In genomic region chr5:178278358-178279023, GRCh38 we compare ENCODE assay signal across 21 cellular contexts. TPM values are rescaled to one million over a fixed set of nuclear protein-coding genes. Genes with fewer than 3 reads are reported as not detected.
DNase-seq lines count a peak whose midpoint lies in the region; ATAC-seq and TF ChIP-seq lines count a peak whose summit lies in the region.
"Had no signal": no experiment of that assay in that cellular context is flagged by ENCODE, and none has a peak within 500 bp of the region (broad histone marks: within the 10 kb centered on the region; RNA-seq: fewer than 3 reads in every experiment).

No MANE protein-coding gene starts in this region.

- H2BK120ac ChIP-seq in neuronal stem cell (ENCODE audit: low read depth, low read length): no peak overlapping the region

- H3K27me3 ChIP-seq in SK-N-SH (ENCODE audit: insufficient read depth): no peaks in the 10 kb centered on the region
- H3K27me3 ChIP-seq in BLaER1 treated with 17β-estradiol and CSF1 and Interleukin-3, amounts not matched to agents 10 nM and 100 nM: peaks cover 0 to 33% (median 0%) of the 10 kb centered on the region in 11 experiments; a peak in 7 of 22 replicates
- H3K27me3 ChIP-seq in neuronal stem cell (ENCODE audit: control insufficient read depth in 3 of 3, insufficient read depth in 3 of 3, low read depth in 1 of 3, low read length in 3 of 3): peaks cover 0 to 6% (median 0%) of the 10 kb centered on the region in 3 experiments
- H3K27me3 ChIP-seq: BLaER1 had no signal

- H3K9me2 ChIP-seq in SK-N-SH: no peaks in the 10 kb centered on the region

- H3K4me3 ChIP-seq in SK-N-SH (ENCODE audit: low read depth in 2 of 2, low read length in 1 of 2) (no peak overlapping the region), neuronal stem cell (ENCODE audit: low read length in 2 of 2) (no peak overlapping the region)
- H3K4me3 ChIP-seq in BLaER1 treated with 17β-estradiol and CSF1 and Interleukin-3, amounts not matched to agents 10 nM and 100 nM: no peak overlapping the region
- H3K4me3 ChIP-seq: BLaER1, SK-N-MC had no signal

- no peaks in the 10 kb centered on the region for H4K20me1 ChIP-seq in SK-N-SH (ENCODE audit: insufficient read depth)
- H4K20me1 ChIP-seq in BLaER1 treated with 17β-estradiol and CSF1 and Interleukin-3, amounts not matched to agents 10 nM and 100 nM: 0 out of 22 replicates have a peak, but pooled peaks cover 0 to 9% (median 0%) of the 10 kb centered on the region in 11 experiments
- H4K20me1 ChIP-seq: BLaER1 had no signal

- H3F3A ChIP-seq in SK-N-SH (replicated peaks; ENCODE audit: insufficient read depth): no peaks in the 10 kb centered on the region

- H3K79me2 ChIP-seq in SK-N-SH (ENCODE audit: insufficient read depth): no peaks in the 10 kb centered on the region

- no peak overlapping the region for H3K9ac ChIP-seq in SK-N-SH
- H3K9ac ChIP-seq in BLaER1 treated with 17β-estradiol and CSF1 and Interleukin-3, amounts not matched to agents 10 nM and 100 nM: no peak overlapping the region; a peak in 1 of 22 replicates
- no peak overlapping the region for H3K9ac ChIP-seq in neuronal stem cell (ENCODE audit: low read depth, low read length, poor library complexity)
- H3K9ac ChIP-seq: BLaER1, KMS-11 had no signal

- no peak for TF ChIP-seq CTCF in SK-N-SH (IDR thresholded peaks at IDR 0.05)

- H3K79me1 ChIP-seq in neuronal stem cell (ENCODE audit: low read depth, low read length): peaks cover 4% of the 10 kb centered on the region

- peak; percentile 49 for DNase-seq in SK-N-SH
- peak; percentile 43 for DNase-seq in RPMI7951 (ENCODE audit: low read depth)
- DNase-seq in neuronal stem cell (ENCODE audit: low spot score): no peak
- DNase-seq in activated effector memory CD4-positive, alpha-beta T cell treated with Interleukin-2 at 50 U/mL for 16 hours: no peak
- no peak for DNase-seq in activated T-cell treated with anti-CD3 and anti-CD28 coated beads for 4 hours
- DNase-seq: CD4-positive, alpha-beta T cell; MM.1S; NCI-H187 treated with DMSO at 0.1 percent for 48 hours; NCI-H446; NCI-H524 treated with DMSO at 0.1 percent for 48 hours; NCI-H82; NK-92 treated with Interleukin-12 subunit alpha and Interleukin-12 subunit beta, amount 100 ng/mL, for 24 hours; PC-3; SIG-M5 had no signal

- peak overlapping the region; percentile 82 for H2AK5ac ChIP-seq in neuronal stem cell (ENCODE audit: low read depth, low read length)

- no peak overlapping the region for H2BK15ac ChIP-seq in neuronal stem cell (ENCODE audit: low read length)

- no peak overlapping the region for H4K91ac ChIP-seq in neuronal stem cell (ENCODE audit: low read depth, low read length, poor library complexity)

- no peak overlapping the region for H3K18ac ChIP-seq in neuronal stem cell (ENCODE audit: low read length)

- no peaks in the 10 kb centered on the region for H3K36me3 ChIP-seq in SK-N-SH (replicated peaks in 1 of 2; ENCODE audit: control insufficient read depth in 1 of 2, insufficient read depth in 2 of 2, low read length in 1 of 2)
- no peaks in the 10 kb centered on the region for H3K36me3 ChIP-seq in BLaER1 treated with 17β-estradiol and CSF1 and Interleukin-3, amounts not matched to agents 10 nM and 100 nM
- no peaks in the 10 kb centered on the region for H3K36me3 ChIP-seq in neuronal stem cell (replicated peaks in 1 of 2; ENCODE audit: control insufficient read depth in 2 of 2, insufficient read depth in 2 of 2, low read length in 2 of 2)
- H3K36me3 ChIP-seq: BLaER1 had no signal

- ATAC-seq in SK-N-SH treated with all-trans-retinoic acid at 6 μM for 48 hours: no peak
- ATAC-seq: HCT116, PC-3 had no signal

- H3K23ac ChIP-seq in neuronal stem cell (ENCODE audit: low read depth, low read length, poor library complexity): peak overlapping the region; percentile 0

- H3K27ac ChIP-seq in SK-N-SH (ENCODE audit: low read depth in 2 of 2, low read length in 1 of 2) (no peak overlapping the region), neuronal stem cell (replicated peaks; ENCODE audit: low read length) (no peak overlapping the region)
- H3K27ac ChIP-seq in BLaER1 treated with 17β-estradiol and CSF1 and Interleukin-3, amounts not matched to agents 10 nM and 100 nM: no peak overlapping the region
- H3K27ac ChIP-seq: BLaER1, HL-60, KMS-11, SK-N-MC had no signal

- CTCF ChIA-PET in SK-N-SH (lab: Yijun Ruan, JAX): interaction anchor here (1.0 to 13.7 kb wide), 17 partner anchors 11 to 344 kb away, joined by 3 to 265 read pairs (median 9); partner anchors contain the start of gene COL23A1

- TF ChIP-seq EP300 in SK-N-SH (IDR thresholded peaks at IDR 0.05; ENCODE audit: borderline replicate concordance in 1 of 2, low read depth in 1 of 2, low read length in 1 of 2): no peak

- H2BK5ac ChIP-seq in neuronal stem cell (ENCODE audit: low read length): no peak overlapping the region

- H4K8ac ChIP-seq in neuronal stem cell (ENCODE audit: low read depth, low read length): no peak overlapping the region

- H3K9me3 ChIP-seq in SK-N-SH: no peaks in the 10 kb centered on the region
- peaks cover 0 to 14% (median 8%) of the 10 kb centered on the region in 11 experiments; a peak in 12 of 22 replicates for H3K9me3 ChIP-seq in BLaER1 treated with 17β-estradiol and CSF1 and Interleukin-3, amounts not matched to agents 10 nM and 100 nM (replicated peaks in 1 of 11)
- peaks cover 5 to 20% of the 10 kb centered on the region in 2 donors for H3K9me3 ChIP-seq in neuronal stem cell (replicated peaks in 1 of 2; ENCODE audit: control insufficient read depth in 2 of 2, insufficient read depth in 1 of 2, low read depth in 1 of 2, low read length in 2 of 2)

- H3K4me2 ChIP-seq in SK-N-SH: no peak overlapping the region
- H3K4me2 ChIP-seq in BLaER1 treated with 17β-estradiol and CSF1 and Interleukin-3, amounts not matched to agents 10 nM and 100 nM: peak overlapping the region in 6 of 11 experiments; percentile 25 to 88 (median 36); a peak in 8 of 22 replicates
- no peak overlapping the region for H3K4me2 ChIP-seq in neuronal stem cell (ENCODE audit: insufficient read depth, low read length, poor library complexity, severe bottlenecking)
- H3K4me2 ChIP-seq: KMS-11 had no signal

- H3K14ac ChIP-seq in neuronal stem cell (ENCODE audit: low read length): no peak overlapping the region

- H2BK12ac ChIP-seq in neuronal stem cell (ENCODE audit: low read length): no peak overlapping the region

- POLR2A ChIA-PET in SK-N-SH (lab: Yijun Ruan, JAX): interaction anchor here (1.2 kb wide), 1 partner anchor 312 kb away, joined by 4 read pairs; the partner anchor contains the start of gene COL23A1

- no peak overlapping the region for H2AFZ ChIP-seq in SK-N-SH (ENCODE audit: low read depth)
- H2AFZ ChIP-seq in neuronal stem cell (ENCODE audit: low read length): no peak overlapping the region

- H3K4me1 ChIP-seq in SK-N-SH (ENCODE audit: control insufficient read depth in 1 of 2, insufficient read depth in 2 of 2, low read depth in 1 of 2, low read length in 1 of 2): peaks cover 0 to 28% of the 10 kb centered on the region in 2 experiments; a peak in 1 of 4 replicates
- H3K4me1 ChIP-seq in BLaER1 treated with 17β-estradiol and CSF1 and Interleukin-3, amounts not matched to agents 10 nM and 100 nM: peaks cover 38 to 88% (median 76%) of the 10 kb centered on the region in 10 experiments
- H3K4me1 ChIP-seq in neuronal stem cell (ENCODE audit: control insufficient read depth in 2 of 2, insufficient read depth in 1 of 2, low read depth in 1 of 2, low read length in 2 of 2): peaks cover 2 to 3% of the 10 kb centered on the region in 2 donors

- no peak for TF ChIP-seq RAD21 in SK-N-SH (IDR thresholded peaks at IDR 0.05; ENCODE audit: low read length)

- H3K4ac ChIP-seq in neuronal stem cell (ENCODE audit: low read length): no peak overlapping the region

- WGBS in SK-N-SH (ENCODE audit: low lambda C conversion rate): 60% methylated on average over 14 of the region's 18 CpGs
- no CpG with 5 or more reads among the region's 18 CpGs for WGBS in neuronal stem cell (ENCODE audit: extremely low coverage in 2 of 2, insufficient read length in 2 of 2, insufficient replicate concordance in 1 of 2), 2 donors

TF ChIP-seq in SK-N-SH, 30 proteins besides CTCF, POLR2A, EP300 and RAD21:
- TF ChIP-seq RFX5 (IDR thresholded peaks at IDR 0.05; ENCODE audit: low read length) (no peak), GABPA (IDR thresholded peaks at IDR 0.05; ENCODE audit: low read depth) (no peak), SMC3 (IDR thresholded peaks at IDR 0.05; ENCODE audit: low read depth, low read length) (no peak), GATA2 (CRISPR knock-in tag; IDR thresholded peaks at IDR 0.05) (no peak), SIN3A (IDR thresholded peaks at IDR 0.05; ENCODE audit: borderline replicate concordance, low read depth, low read length) (no peak), CHD2 (IDR thresholded peaks at IDR 0.05; ENCODE audit: low read length, partially characterized antibody) (no peak)

TF ChIP-seq in SK-N-SH treated with all-trans-retinoic acid at 6 μM for 48 hours, 23 proteins besides CTCF, POLR2A, EP300 and RAD21 (continues in another document):
- TF ChIP-seq ZNF565 (CRISPR knock-in tag; conservative IDR thresholded peaks at IDR 0.05; ENCODE audit: low read depth) (no peak), ARNTL (CRISPR knock-in tag; IDR thresholded peaks at IDR 0.05; ENCODE audit: borderline replicate concordance, low read depth) (no peak), CSDC2 (CRISPR knock-in tag; IDR thresholded peaks at IDR 0.05) (no peak), POU6F1 (CRISPR knock-in tag; IDR thresholded peaks at IDR 0.05; ENCODE audit: borderline replicate concordance, low read depth) (no peak), ESRRG (CRISPR knock-in tag; IDR thresholded peaks at IDR 0.05) (no peak), ZC3H10 (CRISPR knock-in tag; IDR thresholded peaks at IDR 0.05) (no peak), PPARA (CRISPR knock-in tag; IDR thresholded peaks at IDR 0.05; ENCODE audit: borderline replicate concordance) (no peak), RARB (CRISPR knock-in tag; IDR thresholded peaks at IDR 0.05) (no peak), OSR1 (CRISPR knock-in tag; IDR thresholded peaks at IDR 0.05) (no peak)

RNA-seq across cellular contexts. Expression of gene PHYKPL, which starts 45.9 kb away (rescaled TPM):
- 46.8 and 61.3 TPM in 2 replicates for polyA plus RNA-seq in SK-N-SH (2012; rRNA removed)
- 18.4 and 23.3 TPM in 2 replicates for polyA plus RNA-seq in SK-N-SH (2012; cell fraction: cytosol; rRNA removed)
- 262 and 272 TPM in 2 replicates for polyA plus RNA-seq in SK-N-SH (2012; cell fraction: nucleus; rRNA removed)
- 6.5 and 7.6 TPM in 2 replicates for total RNA-seq in RPMI7951 (2014; rRNA removed; shearing (Covaris generic))
- 13.6 TPM for polyA plus RNA-seq in neuronal stem cell (2013, experiment 1 of 2)
- polyA plus RNA-seq in neuronal stem cell (2013, experiment 2 of 2): 13.2 TPM

Comparison
In these comparisons a context has a peak if more than half of its experiments do, and no peak if none do; other contexts are left out.
1. DNase-seq: peak in SK-N-SH (single experiment) and RPMI7951 (single experiment); none in neuronal stem cell (single experiment), activated effector memory CD4-positive, alpha-beta T cell treated with Interleukin-2 at 50 U/mL for 16 hours (single experiment) and activated T-cell treated with anti-CD3 and anti-CD28 coated beads for 4 hours (single experiment).
2. H3K4me2 ChIP-seq: peak in BLaER1 treated with 17β-estradiol and CSF1 and Interleukin-3, amounts not matched to agents 10 nM and 100 nM (6 of 11); none in SK-N-SH (single experiment) and neuronal stem cell (single experiment).